ENCODE assay signal across 13 cellular contexts in the genomic region with DNA sequence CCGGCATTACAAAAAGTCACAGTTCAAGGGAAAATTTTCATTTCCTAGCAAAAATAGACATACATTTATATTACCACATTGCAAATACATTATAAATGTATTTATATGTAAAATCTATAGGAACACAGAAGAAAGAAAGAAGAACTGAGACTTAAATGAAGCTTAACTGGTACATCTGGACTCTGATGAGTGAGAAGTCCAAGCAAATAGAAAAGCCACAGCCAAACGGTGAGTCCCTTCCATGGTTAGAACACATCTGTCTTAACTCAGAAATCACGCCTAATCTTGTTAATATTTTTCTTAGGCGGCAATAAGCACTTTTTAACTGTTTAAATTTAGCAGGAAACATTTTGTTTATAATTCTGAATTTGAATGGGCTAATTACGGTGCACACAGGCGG. TPM values are rescaled to one million over a fixed set of nuclear protein-coding genes. Genes with fewer than 3 reads are reported as not detected.
"Had no signal": no experiment of that assay in that cellular context is flagged by ENCODE, and none has a peak within 500 bp of the region (broad histone marks: within the 10 kb centered on the region; RNA-seq: fewer than 3 reads in every experiment).

No MANE protein-coding gene starts in this region.

- H3K27me3 Mint-ChIP-seq: activated CD8-positive, alpha-beta T cell treated with anti-CD3 and anti-CD28 coated beads for 36 hours; activated naive CD4-positive, alpha-beta T cell treated with anti-CD3 and anti-CD28 coated beads, Interleukin-2, amount 10 ng/mL, durations not matched to agents 7 days and 5 days; stimulated activated naive CD8-positive, alpha-beta T cell treated with anti-CD3 and anti-CD28 coated beads, Interleukin-15, amount 100 ng/mL, for 72 hours had no signal

- H3K27ac ChIP-seq: cardiac muscle cell, colonic mucosa, epithelial cell of prostate, gastroesophageal sphincter, pancreas, testis had no signal

- H3K9me3 ChIP-seq: colonic mucosa, gastroesophageal sphincter, pancreas, testis had no signal

- H3K4me1 ChIP-seq: colonic mucosa, gastroesophageal sphincter, pancreas, testis had no signal

- H3K4me3 ChIP-seq: cardiac muscle cell, colonic mucosa, gastroesophageal sphincter, pancreas, testis had no signal

- H3K27me3 ChIP-seq: cardiac muscle cell, colonic mucosa, gastroesophageal sphincter, pancreas, testis had no signal

- H3K27ac Mint-ChIP-seq: activated CD8-positive, alpha-beta T cell treated with anti-CD3 and anti-CD28 coated beads for 36 hours; activated naive CD4-positive, alpha-beta T cell treated with anti-CD3 and anti-CD28 coated beads, Interleukin-2, amount 10 ng/mL, durations not matched to agents 7 days and 5 days; stimulated activated naive CD8-positive, alpha-beta T cell treated with anti-CD3 and anti-CD28 coated beads, Interleukin-15, amount 100 ng/mL, for 72 hours had no signal

- H3K4me3 Mint-ChIP-seq: activated CD8-positive, alpha-beta T cell treated with anti-CD3 and anti-CD28 coated beads for 36 hours; activated naive CD4-positive, alpha-beta T cell treated with anti-CD3 and anti-CD28 coated beads, Interleukin-2, amount 10 ng/mL, durations not matched to agents 7 days and 5 days; stimulated activated naive CD8-positive, alpha-beta T cell treated with anti-CD3 and anti-CD28 coated beads, Interleukin-15, amount 100 ng/mL, for 72 hours had no signal

- DNase-seq: activated CD8-positive, alpha-beta memory T cell treated with anti-CD3 and anti-CD28 coated beads, Interleukin-2, amount 50 U/mL, for 48 hours; activated CD8-positive, alpha-beta T cell treated with anti-CD3 and anti-CD28 coated beads for 36 hours; activated naive CD4-positive, alpha-beta T cell treated with anti-CD3 and anti-CD28 coated beads, Interleukin-2, amount 10 ng/mL, durations not matched to agents 7 days and 5 days; colonic mucosa; effector CD4-positive, alpha-beta T cell; pancreas; stimulated activated CD4-positive, alpha-beta T cell treated with anti-CD3 and anti-CD28 coated beads, Interleukin-2, amount 100 ng/mL, for 48 hours; stimulated activated naive CD8-positive, alpha-beta T cell treated with anti-CD3 and anti-CD28 coated beads, Interleukin-15, amount 100 ng/mL, for 72 hours; T-helper 9 cell; testis had no signal

- ATAC-seq: activated CD8-positive, alpha-beta T cell treated with anti-CD3 and anti-CD28 coated beads for 36 hours; gastroesophageal sphincter; pancreas; stimulated activated naive CD8-positive, alpha-beta T cell treated with anti-CD3 and anti-CD28 coated beads, Interleukin-15, amount 100 ng/mL, for 72 hours had no signal

- H3K36me3 ChIP-seq: cardiac muscle cell, colonic mucosa, gastroesophageal sphincter, pancreas had no signal

RNA-seq across cellular contexts. Expression of a gene that starts 9.4 kb away (rescaled TPM):
- total RNA-seq: cardiac muscle cell had no signal
